Comparison of ENCODE assay signal across 8 cellular contexts in genomic region chr12:121190523-121191031, GRCh38. TPM values are rescaled to one million over a fixed set of nuclear protein-coding genes. Genes with fewer than 3 reads are reported as not detected.
DNase-seq lines count a peak whose midpoint lies in the region; TF ChIP-seq lines count a peak whose summit lies in the region.

No MANE protein-coding gene starts in this region.

- peak overlapping the region in 1 of 2 experiments; percentile 76; a peak in 2 of 4 replicates for H3K27ac ChIP-seq in SK-N-SH (ENCODE audit: low read depth in 2 of 2, low read length in 1 of 2)

- H3K4me1 ChIP-seq in SK-N-SH (ENCODE audit: control insufficient read depth in 1 of 2, insufficient read depth in 2 of 2, low read depth in 1 of 2, low read length in 1 of 2) = peaks cover 0 to 8% of the 10 kb centered on the region in 2 experiments; a peak in 1 of 4 replicates
- peaks cover 12% of the 10 kb centered on the region for H3K4me1 ChIP-seq in skeletal muscle satellite cell (ENCODE audit: control insufficient read depth, insufficient read depth, low read length)

- peak overlapping the region; percentile 57; the same call in 1 of the 2 replicates for H2AFZ ChIP-seq in SK-N-SH (ENCODE audit: low read depth)

- no peak for TF ChIP-seq EP300 in SK-N-SH (IDR thresholded peaks at IDR 0.05; ENCODE audit: borderline replicate concordance in 1 of 2, low read depth in 1 of 2, low read length in 1 of 2)

- no peak for TF ChIP-seq RAD21 in SK-N-SH (IDR thresholded peaks at IDR 0.05; ENCODE audit: low read length)

- H4K20me1 ChIP-seq in SK-N-SH (ENCODE audit: insufficient read depth) = no peaks in the 10 kb centered on the region

- peak overlapping the region; percentile 80 for H3K27ac Mint-ChIP-seq in HFFc6

- H3K36me3 Mint-ChIP-seq in HFFc6 (ENCODE audit: low read depth) = no peaks in the 10 kb centered on the region

- TF ChIP-seq CTCF in HFFc6 (IDR thresholded peaks at IDR 0.05) = no peak
- TF ChIP-seq CTCF in SK-N-SH (IDR thresholded peaks at IDR 0.05) = no peak
- no peak for TF ChIP-seq CTCF in fibroblast of the aortic adventitia (IDR thresholded peaks at IDR 0.05; ENCODE audit: insufficient read depth, low read length)

- no peaks in the 10 kb centered on the region for H3K79me2 ChIP-seq in SK-N-SH (ENCODE audit: insufficient read depth)

- peaks cover 1% of the 10 kb centered on the region; the same call in 1 of the 2 replicates for H3K27me3 Mint-ChIP-seq in HFFc6 (ENCODE audit: insufficient read depth)

- peak; percentile 94 for DNase-seq in HFFc6
- DNase-seq in SK-N-SH = no peak
- DNase-seq in fibroblast of the aortic adventitia (ENCODE audit: low read depth) = peak; percentile 92
- no peak for DNase-seq in Ammon's horn (ENCODE audit: low spot score)
- DNase-seq in activated CD8-positive, alpha-beta memory T cell treated with anti-CD3 and anti-CD28 coated beads, Interleukin-2, amount 50 U/mL, for 4 hours = no peak
- no peak for DNase-seq in midbrain (lab: John Stamatoyannopoulos, UW)
- no peak for DNase-seq in DMS53 treated with DMSO at 0.1 percent for 48 hours (lab: John Stamatoyannopoulos, UW; ENCODE audit: unreplicated experiment)

- H3K27me3 ChIP-seq in SK-N-SH (ENCODE audit: insufficient read depth) = no peaks in the 10 kb centered on the region
- H3K27me3 ChIP-seq in skeletal muscle satellite cell (ENCODE audit: control insufficient read depth, insufficient read depth, low read length) = no peaks in the 10 kb centered on the region

- WGBS in SK-N-SH (ENCODE audit: low lambda C conversion rate) = 38% methylated on average over 2 of the region's 2 CpGs

- CTCF ChIA-PET in SK-N-SH (lab: Yijun Ruan, JAX) = no interaction called here

- H3K4me3 Mint-ChIP-seq in HFFc6 = peak overlapping the region; percentile 59

- no peaks in the 10 kb centered on the region for H3K9me2 ChIP-seq in SK-N-SH

- H3K9me3 Mint-ChIP-seq in HFFc6 = no peaks in the 10 kb centered on the region

- H3K4me2 ChIP-seq in SK-N-SH = peak overlapping the region; percentile 16; the same call in 1 of the 2 replicates
- peak overlapping the region; percentile 51 for H3K4me2 ChIP-seq in skeletal muscle satellite cell (ENCODE audit: low read length)

- H3K36me3 ChIP-seq in SK-N-SH (replicated peaks in 1 of 2; ENCODE audit: control insufficient read depth in 1 of 2, insufficient read depth in 2 of 2, low read length in 1 of 2) = no peaks in the 10 kb centered on the region
- no peaks in the 10 kb centered on the region for H3K36me3 ChIP-seq in skeletal muscle satellite cell (ENCODE audit: insufficient read depth, low read length)

- no peak overlapping the region for H3K4me3 ChIP-seq in SK-N-SH (ENCODE audit: low read depth in 2 of 2, low read length in 1 of 2)
- no peak overlapping the region for H3K4me3 ChIP-seq in fibroblast of the aortic adventitia (ENCODE audit: low read depth, low read length)
- H3K4me3 ChIP-seq in skeletal muscle satellite cell (ENCODE audit: low read length) = peak overlapping the region; percentile 59

- peaks cover 4% of the 10 kb centered on the region for H3F3A ChIP-seq in SK-N-SH (replicated peaks; ENCODE audit: insufficient read depth)

- POLR2A ChIA-PET in SK-N-SH (lab: Yijun Ruan, JAX) = no interaction called here

- peaks cover 43% of the 10 kb centered on the region for H3K4me1 Mint-ChIP-seq in HFFc6 (ENCODE audit: low read depth)

- no peaks in the 10 kb centered on the region for H3K9me3 ChIP-seq in SK-N-SH
- H3K9me3 ChIP-seq in skeletal muscle satellite cell (replicated peaks; ENCODE audit: low read length) = no peaks in the 10 kb centered on the region

- H3K9ac ChIP-seq in SK-N-SH (0 out of 2 replicates have a peak overlapping the region, but pooled peaks have one; percentile 8), skeletal muscle satellite cell (ENCODE audit: low read depth, low read length) (peak overlapping the region; percentile 53)

TF ChIP-seq in SK-N-SH, 30 proteins besides CTCF, POLR2A, EP300 and RAD21:
- TF ChIP-seq TEAD4 (IDR thresholded peaks at IDR 0.05; ENCODE audit: borderline replicate concordance, insufficient read depth) (0 out of 2 replicates have a peak, but pooled peaks have one; percentile 53), POLR2AphosphoS5 (IDR thresholded peaks at IDR 0.05; ENCODE audit: low read depth, low read length) (peak; percentile 17; the same call in 1 of the 2 replicates), JUND (IDR thresholded peaks at IDR 0.05) (peak; percentile 50), ZBTB33 (IDR thresholded peaks at IDR 0.05; ENCODE audit: borderline replicate concordance, low read depth) (no peak), SIN3A (IDR thresholded peaks at IDR 0.05; ENCODE audit: borderline replicate concordance, low read depth, low read length) (no peak), MEF2A (IDR thresholded peaks at IDR 0.05; ENCODE audit: borderline replicate concordance, low read depth) (peak; percentile 91), NFIC (IDR thresholded peaks at IDR 0.05; ENCODE audit: borderline replicate concordance) (no peak; the same call in 1 of the 2 replicates), MAX (IDR thresholded peaks at IDR 0.05; ENCODE audit: low read depth) (no peak), USF1 (IDR thresholded peaks at IDR 0.05; ENCODE audit: borderline replicate concordance, low read depth) (peak; percentile 65; the same call in 1 of the 2 replicates), PBX3 (IDR thresholded peaks at IDR 0.05) (peak; percentile 53), ELF1 (IDR thresholded peaks at IDR 0.05) (no peak), TCF12 (IDR thresholded peaks at IDR 0.05) (peak; percentile 44), MXI1 (IDR thresholded peaks at IDR 0.05; ENCODE audit: low read depth, low read length) (no peak), EZH2phosphoT487 (IDR thresholded peaks at IDR 0.05; ENCODE audit: borderline replicate concordance, low read depth) (no peak), FOSL2 (IDR thresholded peaks at IDR 0.05; ENCODE audit: borderline replicate concordance, low read depth) (peak; percentile 72), FOXJ3 (CRISPR knock-in tag; IDR thresholded peaks at IDR 0.05) (no peak)

RNA-seq across cellular contexts. Expression of gene P2RX4, which starts 19.4 kb away (rescaled TPM):
- total RNA-seq in HFFc6 (2021; fragmentation: NEBNext Ultra II Directional; extraction: Animal tissue kit (Norgen Biotek cat#: 25700)) = 10 to 100 TPM in 2 of 6 experiments, 1 to 10 TPM in 4; 7.7 to 13.0 (median 9.6) TPM
- polyA plus RNA-seq in SK-N-SH (2012; rRNA removed) = 24.2 and 32.2 TPM in 2 replicates
- 13.4 and 22.6 TPM in 2 replicates for polyA plus RNA-seq in SK-N-SH (2012; cell fraction: cytosol; rRNA removed)
- 17.6 and 24.1 TPM in 2 replicates for polyA plus RNA-seq in SK-N-SH (2012; cell fraction: nucleus; rRNA removed)
- total RNA-seq in fibroblast of the aortic adventitia (ENCODE audit: low replicate concordance) = 2.7 and 9.1 TPM in 2 replicates
- 6.1 and 12.7 TPM in 2 replicates for total RNA-seq in skeletal muscle satellite cell (2012; rRNA removed)

RNA-seq across cellular contexts. Expression of gene P2RX7, which starts 57.9 kb away (rescaled TPM):
- total RNA-seq in HFFc6 (2021; fragmentation: NEBNext Ultra II Directional; extraction: Animal tissue kit (Norgen Biotek cat#: 25700)) = under 1 TPM; 0.17 to 0.32 (median 0.24) TPM
- polyA plus RNA-seq in SK-N-SH (2012; rRNA removed) = 0.43 and 0.60 TPM in 2 replicates
- 0.60 and 0.63 TPM in 2 replicates for polyA plus RNA-seq in SK-N-SH (2012; cell fraction: cytosol; rRNA removed)
- polyA plus RNA-seq in SK-N-SH (2012; cell fraction: nucleus; rRNA removed) = 1.0 and 1.8 TPM in 2 replicates
- 0.18 and 9.1 TPM in 2 replicates for total RNA-seq in fibroblast of the aortic adventitia (ENCODE audit: low replicate concordance)
- total RNA-seq in skeletal muscle satellite cell (2012; rRNA removed) = 0.22 and 0.25 TPM in 2 replicates

Comparison
In these comparisons a context has a peak if more than half of its experiments do, and no peak if none do; other contexts are left out.
1. DNase-seq: peak in HFFc6 (single experiment) and fibroblast of the aortic adventitia (single experiment); none in SK-N-SH (single experiment), Ammon's horn (single experiment), activated CD8-positive, alpha-beta memory T cell treated with anti-CD3 and anti-CD28 coated beads, Interleukin-2, amount 50 U/mL, for 4 hours (single experiment), midbrain (single experiment) and DMS53 treated with DMSO at 0.1 percent for 48 hours (single experiment).